ENCODE assay signal across 8 cellular contexts in genomic region chr1:23563003-23563402, GRCh38. TPM values are rescaled to one million over a fixed set of nuclear protein-coding genes. Genes with fewer than 3 reads are reported as not detected.
DNase-seq lines count a peak whose midpoint lies in the region; ATAC-seq and TF ChIP-seq lines count a peak whose summit lies in the region.

No MANE protein-coding gene starts in this region.

- intact Hi-C loops in left ventricle myocardium superior (cut with micrococcal nuclease) = no loop called here
- intact Hi-C loops in sigmoid colon (cut with DNase I) = loop anchor here (2.0 kb wide), 1 partner anchor 194 kb away; the partner anchor contains the start of gene ZNF436

- H3K27me3 ChIP-seq in sigmoid colon = no peaks in the 10 kb centered on the region

- WGBS in sigmoid colon, 2 donors = 80% methylated on average over 9 of the region's 9 CpGs

- peak; percentile 38 for DNase-seq in EH (ENCODE audit: low read depth)
- DNase-seq in WTC11 (ENCODE audit: low spot score) = no peak
- DNase-seq in left ventricle myocardium superior = peak; percentile 22
- peak; percentile 64 for DNase-seq in sigmoid colon
- no peak for DNase-seq in NK-92 treated with Interleukin-12 subunit alpha and Interleukin-12 subunit beta, amount 100 ng/mL, for 24 hours (lab: John Stamatoyannopoulos, UW)
- no peak for DNase-seq in NOMO-1 (lab: John Stamatoyannopoulos, UW; ENCODE audit: unreplicated experiment in 2 of 2)
- DNase-seq in COLO829 (ENCODE audit: low spot score) = no peak

- peaks cover 0 to 59% (median 56%) of the 10 kb centered on the region in 4 donors for H3K4me1 ChIP-seq in sigmoid colon

- H3K36me3 Mint-ChIP-seq in WTC11 = peaks cover 7% of the 10 kb centered on the region

- H3K27me3 Mint-ChIP-seq in WTC11 (ENCODE audit: low read depth) = no peaks in the 10 kb centered on the region

- H3K4me1 Mint-ChIP-seq in WTC11 = peaks cover 71% of the 10 kb centered on the region

- POLR2A ChIA-PET in WTC11 (lab: Charles Lee) = interaction anchor here (0.6 kb wide), 1 partner anchor 65 kb away, joined by 5 read pairs; no protein-coding TSS in a partner anchor

- no peak for TF ChIP-seq CTCF in WTC11 (IDR thresholded peaks at IDR 0.05)
- no peak for TF ChIP-seq CTCF in sigmoid colon (IDR thresholded peaks at IDR 0.05)

- H3K4me3 Mint-ChIP-seq in WTC11 = peak overlapping the region; percentile 8; the same call in 1 of the 2 replicates

- H3K27ac Mint-ChIP-seq in WTC11 = peak overlapping the region; percentile 94

- H3K27ac ChIP-seq in sigmoid colon = peak overlapping the region; percentile 89 to 96 (median 96)

- H3K4me3 ChIP-seq in sigmoid colon = no peak overlapping the region

- TF ChIP-seq POLR2A in sigmoid colon (IDR thresholded peaks at IDR 0.05) = no peak

- ATAC-seq in WTC11 (no peak), left ventricle myocardium superior (no peak), GM19452 (IDR thresholded peaks at IDR 0.05; ENCODE audit: unreplicated experiment) (no peak)

- TF ChIP-seq EP300 in sigmoid colon (IDR thresholded peaks at IDR 0.05) = no peak

- no peaks in the 10 kb centered on the region for H3K36me3 ChIP-seq in sigmoid colon

- H3K9me3 Mint-ChIP-seq in WTC11 = no peaks in the 10 kb centered on the region

- no peaks in the 10 kb centered on the region for H3K9me3 ChIP-seq in sigmoid colon

- CTCF ChIA-PET in WTC11 (lab: Charles Lee) = interaction anchor here (0.9 to 4.9 kb wide), 2 partner anchors 72 to 75 kb away, joined by 7 to 51 read pairs; no protein-coding TSS in a partner anchor

TF ChIP-seq in WTC11, 78 proteins besides CTCF, POLR2A, EP300 and RAD21:
- TF ChIP-seq ZNF416 (CRISPR knock-in tag; IDR thresholded peaks at IDR 0.05) (no peak), ZNF396 (CRISPR knock-in tag; IDR thresholded peaks at IDR 0.05; ENCODE audit: borderline replicate concordance) (no peak), ZNF423 (CRISPR knock-in tag; IDR thresholded peaks at IDR 0.05) (no peak), JAZF1 (CRISPR knock-in tag; IDR thresholded peaks at IDR 0.05) (no peak)
- TF ChIP-seq, protein P1, sequence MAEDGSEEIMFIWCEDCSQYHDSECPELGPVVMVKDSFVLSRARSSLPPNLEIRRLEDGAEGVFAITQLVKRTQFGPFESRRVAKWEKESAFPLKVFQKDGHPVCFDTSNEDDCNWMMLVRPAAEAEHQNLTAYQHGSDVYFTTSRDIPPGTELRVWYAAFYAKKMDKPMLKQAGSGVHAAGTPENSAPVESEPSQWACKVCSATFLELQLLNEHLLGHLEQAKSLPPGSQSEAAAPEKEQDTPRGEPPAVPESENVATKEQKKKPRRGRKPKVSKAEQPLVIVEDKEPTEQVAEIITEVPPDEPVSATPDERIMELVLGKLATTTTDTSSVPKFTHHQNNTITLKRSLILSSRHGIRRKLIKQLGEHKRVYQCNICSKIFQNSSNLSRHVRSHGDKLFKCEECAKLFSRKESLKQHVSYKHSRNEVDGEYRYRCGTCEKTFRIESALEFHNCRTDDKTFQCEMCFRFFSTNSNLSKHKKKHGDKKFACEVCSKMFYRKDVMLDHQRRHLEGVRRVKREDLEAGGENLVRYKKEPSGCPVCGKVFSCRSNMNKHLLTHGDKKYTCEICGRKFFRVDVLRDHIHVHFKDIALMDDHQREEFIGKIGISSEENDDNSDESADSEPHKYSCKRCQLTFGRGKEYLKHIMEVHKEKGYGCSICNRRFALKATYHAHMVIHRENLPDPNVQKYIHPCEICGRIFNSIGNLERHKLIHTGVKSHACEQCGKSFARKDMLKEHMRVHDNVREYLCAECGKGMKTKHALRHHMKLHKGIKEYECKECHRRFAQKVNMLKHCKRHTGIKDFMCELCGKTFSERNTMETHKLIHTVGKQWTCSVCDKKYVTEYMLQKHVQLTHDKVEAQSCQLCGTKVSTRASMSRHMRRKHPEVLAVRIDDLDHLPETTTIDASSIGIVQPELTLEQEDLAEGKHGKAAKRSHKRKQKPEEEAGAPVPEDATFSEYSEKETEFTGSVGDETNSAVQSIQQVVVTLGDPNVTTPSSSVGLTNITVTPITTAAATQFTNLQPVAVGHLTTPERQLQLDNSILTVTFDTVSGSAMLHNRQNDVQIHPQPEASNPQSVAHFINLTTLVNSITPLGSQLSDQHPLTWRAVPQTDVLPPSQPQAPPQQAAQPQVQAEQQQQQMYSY (CRISPR knock-in tag; IDR thresholded peaks at IDR 0.05) = no peak

RNA-seq across cellular contexts. Expression of gene ID3, which starts 3.7 kb away (rescaled TPM):
- total RNA-seq in WTC11 (2021) (168 to 278 TPM (median 273 TPM) in 3 replicates), left ventricle myocardium superior (82.4 TPM), sigmoid colon (100 to 1,000 TPM in 2 of 4 donors, 10 to 100 TPM in 2; 72.1 to 144 (median 92.6) TPM)
- 100 to 1,000 TPM; 114 to 232 (median 220) TPM for polyA plus RNA-seq in sigmoid colon

RNA-seq across cellular contexts. Expression of gene E2F2, which starts 32.0 kb away (rescaled TPM):
- 4.9 to 5.6 TPM (median 5.4 TPM) in 3 replicates for total RNA-seq in WTC11 (2021)
- 0.35 TPM for total RNA-seq in left ventricle myocardium superior
- under 1 TPM in 2 of 4 donors, not detected in 2; 0.14 to 0.28 TPM for total RNA-seq in sigmoid colon
- 10 to 100 TPM in 1 of 3 donors, 1 to 10 TPM in 2; 2.4 to 10.6 (median 6.0) TPM for polyA plus RNA-seq in sigmoid colon

Comparison
In these comparisons a context has a peak if more than half of its experiments do, and no peak if none do; other contexts are left out.
1. DNase-seq: peak in EH (single experiment), left ventricle myocardium superior (single experiment) and sigmoid colon (single experiment); none in WTC11 (single experiment), NK-92 treated with Interleukin-12 subunit alpha and Interleukin-12 subunit beta, amount 100 ng/mL, for 24 hours (single experiment), NOMO-1 (0 of 2) and COLO829 (single experiment).